ENCODE assay signal across 31 cellular contexts in the genomic region with DNA sequence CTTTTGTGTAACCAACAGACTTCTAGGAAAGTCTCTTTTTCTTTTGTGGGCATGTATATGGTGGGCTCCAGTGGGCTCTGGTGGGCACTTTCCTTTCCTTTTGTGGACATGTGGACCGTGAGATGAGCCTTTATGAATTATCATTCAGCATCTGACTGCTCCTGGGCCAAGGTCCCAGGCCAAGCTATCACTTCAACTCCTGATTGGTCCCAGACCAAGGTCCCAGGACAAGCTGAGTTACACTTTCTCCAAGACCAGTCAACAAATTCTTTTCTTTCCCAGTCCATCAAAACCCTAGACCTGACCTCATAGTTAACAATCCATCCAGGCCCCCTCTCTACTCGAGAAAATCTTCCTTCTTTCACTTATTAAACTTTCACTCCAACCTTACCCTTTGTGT. TPM values are rescaled to one million over a fixed set of nuclear protein-coding genes. Genes with fewer than 3 reads are reported as not detected.
"Had no signal": no experiment of that assay in that cellular context is flagged by ENCODE, and none has a peak within 500 bp of the region (broad histone marks: within the 10 kb centered on the region; RNA-seq: fewer than 3 reads in every experiment).

No MANE protein-coding gene starts in this region.

- H3K4me1 ChIP-seq: parathyroid adenoma, psoas muscle, stomach, thyroid gland, tibial nerve, upper lobe of right lung, uterus had no signal

- H2AFZ ChIP-seq: neural progenitor cell, parathyroid adenoma had no signal

- H3K36me3 ChIP-seq: neural progenitor cell, ovary, stomach, thoracic aorta, thyroid gland, tibial nerve, upper lobe of right lung, uterus had no signal

- H3K79me2 ChIP-seq: parathyroid adenoma had no signal

- H3K4me3 ChIP-seq: neural progenitor cell, ovary, psoas muscle, skin epidermis, stomach, thoracic aorta, thyroid gland, tibial nerve, upper lobe of right lung, uterus had no signal

- DNase-seq: naive thymus-derived CD4-positive, alpha-beta T cell; natural killer cell; occipital lobe; ovary; posterior cingulate gyrus; psoas muscle; right cardiac atrium; stimulated activated CD4-positive, alpha-beta T cell treated with anti-CD3 and anti-CD28 coated beads, Interleukin-15, amount 100 ng/mL, for 24 hours; stimulated activated CD4-positive, alpha-beta T cell treated with anti-CD3 and anti-CD28 coated beads, Interleukin-2, amount 100 ng/mL, for 24 hours; stimulated activated CD4-positive, alpha-beta T cell treated with anti-CD3 and anti-CD28 coated beads, Interleukin-2, amount 100 ng/mL, for 48 hours; stimulated activated CD4-positive, alpha-beta T cell treated with anti-CD3 and anti-CD28 coated beads, Interleukin-4, amount 100 ng/mL, for 24 hours; stimulated activated naive B cell treated with anti-CD40 and anti-IgM and Interleukin-4, amounts not matched to agents 10 μg/mL and 1 μg/mL and 100 μg/mL, for 72 hours; stimulated activated naive CD4-positive, alpha-beta T cell treated with Interleukin-2 at 50 U/mL for 16 hours; stomach; thyroid gland; upper lobe of right lung; uterus had no signal

- H3K4me2 ChIP-seq: neural progenitor cell had no signal

- H3K9me3 ChIP-seq: ovary, psoas muscle, stomach, thoracic aorta, thyroid gland, tibial nerve, upper lobe of right lung, uterus had no signal

- H3K9ac ChIP-seq: neural progenitor cell, parathyroid adenoma had no signal

- ATAC-seq: naive thymus-derived CD4-positive, alpha-beta T cell; natural killer cell; psoas muscle; right cardiac atrium; sciatic nerve; stimulated activated effector memory CD8-positive, alpha-beta T cell treated with anti-CD3 and anti-CD28 coated beads, Interleukin-12 subunit alpha, Interleukin-12 subunit beta, amount 100 ng/mL, for 72 hours; stimulated activated naive B cell treated with anti-CD40 and anti-IgM and Interleukin-4, amounts not matched to agents 10 μg/mL and 1 μg/mL and 100 μg/mL, for 72 hours; upper lobe of right lung had no signal

- H3K27ac ChIP-seq: neural progenitor cell, ovary, parathyroid adenoma, psoas muscle, skin epidermis, stomach, thoracic aorta, thyroid gland, tibial nerve, upper lobe of right lung, uterus had no signal

- H3K27me3 ChIP-seq: neural progenitor cell, ovary, stomach, thyroid gland, tibial nerve, upper lobe of right lung, uterus had no signal

RNA-seq across cellular contexts. Expression of a gene that starts 1.0 kb away (rescaled TPM):
- total RNA-seq: osteoblast, progenitor cell of endocrine pancreas, psoas muscle, stomach, temporal lobe, thoracic aorta, thyroid gland, tibial nerve, urinary bladder, uterus had no signal
- polyA plus RNA-seq: naive thymus-derived CD4-positive, alpha-beta T cell; ovary; psoas muscle; stomach; urinary bladder had no signal

RNA-seq across cellular contexts. Expression of a gene that starts 12.7 kb away (rescaled TPM):
- total RNA-seq: naive thymus-derived CD4-positive, alpha-beta T cell; natural killer cell; occipital lobe; osteoblast; ovary; psoas muscle; renal cortical epithelial cell; right cardiac atrium; sciatic nerve; stomach; subcutaneous adipose tissue; temporal lobe; thoracic aorta; thyroid gland; tibial nerve; upper lobe of right lung; urinary bladder; uterus had no signal
- polyA plus RNA-seq: naive thymus-derived CD4-positive, alpha-beta T cell; neural cell; ovary; psoas muscle; right cardiac atrium; stomach had no signal
